In genomic region chr11:2203440-2204259, GRCh38 we compare ENCODE assay signal across 1 cellular context.
TF ChIP-seq lines count a peak whose summit lies in the region.

No MANE protein-coding gene starts in this region.

TF ChIP-seq in HepG2, 621 proteins besides CTCF, POLR2A, EP300 and RAD21 (continued from another document and continues in another):
- no peak for TF ChIP-seq KAT2B (IDR thresholded peaks at IDR 0.05; ENCODE audit: borderline replicate concordance, low read depth, low read length)
- no peak for TF ChIP-seq ZNF276 (CRISPR knock-in tag; IDR thresholded peaks at IDR 0.05; ENCODE audit: low read depth)
- TF ChIP-seq GFI1 (CRISPR knock-in tag; IDR thresholded peaks at IDR 0.05; ENCODE audit: borderline replicate concordance): no peak; the same call in none of the 2 replicates
- no peak; the same call in 1 of the 2 replicates for TF ChIP-seq ZNF614 (CRISPR knock-in tag; IDR thresholded peaks at IDR 0.05; ENCODE audit: borderline replicate concordance)
- no peak for TF ChIP-seq ZNF20 (CRISPR knock-in tag; IDR thresholded peaks at IDR 0.05)
- TF ChIP-seq ESRRA (CRISPR knock-in tag; IDR thresholded peaks at IDR 0.05; ENCODE audit: low read depth): no peak
- TF ChIP-seq NFE2L1 (CRISPR knock-in tag; IDR thresholded peaks at IDR 0.05; ENCODE audit: borderline replicate concordance): no peak
- no peak for TF ChIP-seq ZBTB3 (CRISPR knock-in tag; IDR thresholded peaks at IDR 0.05; ENCODE audit: borderline replicate concordance, low read depth)
- TF ChIP-seq ZNF569 (CRISPR knock-in tag; IDR thresholded peaks at IDR 0.05; ENCODE audit: borderline replicate concordance): no peak
- no peak for TF ChIP-seq LRRFIP1 (CRISPR knock-in tag; conservative IDR thresholded peaks at IDR 0.05)
- peak; percentile 21; the same call in 1 of the 2 replicates for TF ChIP-seq NR2F2 (IDR thresholded peaks at IDR 0.05; ENCODE audit: borderline replicate concordance, low read depth)
- no peak for TF ChIP-seq ATF6 (CRISPR knock-in tag; conservative IDR thresholded peaks at IDR 0.05)
- TF ChIP-seq SYNCRIP (IDR thresholded peaks at IDR 0.05; ENCODE audit: insufficient read depth, low read depth, low read length): no peak
- no peak for TF ChIP-seq SMARCE1 (IDR thresholded peaks at IDR 0.05; ENCODE audit: borderline replicate concordance)
- no peak for TF ChIP-seq ERF (CRISPR knock-in tag; IDR thresholded peaks at IDR 0.05)
- TF ChIP-seq PTBP1 (IDR thresholded peaks at IDR 0.05; ENCODE audit: low read depth, low read length, poor library complexity, severe bottlenecking): no peak
- no peak for TF ChIP-seq SETDB1 (CRISPR knock-in tag; IDR thresholded peaks at IDR 0.05; ENCODE audit: borderline replicate concordance)
- TF ChIP-seq ZBTB4 (CRISPR knock-in tag; IDR thresholded peaks at IDR 0.05; ENCODE audit: borderline replicate concordance): peak; percentile 80; the same call in 1 of the 2 replicates
- TF ChIP-seq XBP1 (CRISPR knock-in tag; IDR thresholded peaks at IDR 0.05): no peak
- TF ChIP-seq SMAD3 (CRISPR knock-in tag; IDR thresholded peaks at IDR 0.05): no peak
- TF ChIP-seq NFIB (CRISPR knock-in tag; IDR thresholded peaks at IDR 0.05; ENCODE audit: borderline replicate concordance): no peak
- TF ChIP-seq ONECUT2 (CRISPR knock-in tag; IDR thresholded peaks at IDR 0.05): no peak
- TF ChIP-seq YY1 (IDR thresholded peaks at IDR 0.05; ENCODE audit: insufficient read depth, insufficient replicate concordance, low read depth, low read length): no peak
- TF ChIP-seq ZSCAN29 (CRISPR knock-in tag; conservative IDR thresholded peaks at IDR 0.05): no peak
- no peak for TF ChIP-seq ZFP62 (CRISPR knock-in tag; IDR thresholded peaks at IDR 0.05)
- TF ChIP-seq NKX3-1 (CRISPR knock-in tag; IDR thresholded peaks at IDR 0.05): no peak
- TF ChIP-seq SNRNP70 (IDR thresholded peaks at IDR 0.05; ENCODE audit: low read depth, low read length): no peak
- no peak for TF ChIP-seq E2F1 (CRISPR knock-in tag; IDR thresholded peaks at IDR 0.05)
- no peak for TF ChIP-seq CREM (IDR thresholded peaks at IDR 0.05)
- no peak for TF ChIP-seq CREM (CRISPR knock-in tag; IDR thresholded peaks at IDR 0.05)
- no peak for TF ChIP-seq JARID2 (CRISPR knock-in tag; IDR thresholded peaks at IDR 0.05; ENCODE audit: insufficient replicate concordance)
- no peak for TF ChIP-seq ZNF780A (CRISPR knock-in tag; IDR thresholded peaks at IDR 0.05)
- TF ChIP-seq ZBTB1 (CRISPR knock-in tag; IDR thresholded peaks at IDR 0.05; ENCODE audit: borderline replicate concordance): no peak
- no peak for TF ChIP-seq CAMTA2 (CRISPR knock-in tag; IDR thresholded peaks at IDR 0.05; ENCODE audit: borderline replicate concordance)
- no peak for TF ChIP-seq ZNF17 (CRISPR knock-in tag; IDR thresholded peaks at IDR 0.05)
- TF ChIP-seq FOXA1 (IDR thresholded peaks at IDR 0.05): no peak
- TF ChIP-seq FOXA1 (CRISPR knock-in tag; IDR thresholded peaks at IDR 0.05): no peak
- no peak for TF ChIP-seq MTA3 (CRISPR knock-in tag; IDR thresholded peaks at IDR 0.05)
- TF ChIP-seq ZNF543 (CRISPR knock-in tag; IDR thresholded peaks at IDR 0.05): no peak
- TF ChIP-seq AHR (CRISPR knock-in tag; IDR thresholded peaks at IDR 0.05): no peak
- no peak for TF ChIP-seq FOXK2 (IDR thresholded peaks at IDR 0.05)
- no peak for TF ChIP-seq ZNF33B (CRISPR knock-in tag; IDR thresholded peaks at IDR 0.05)
- no peak for TF ChIP-seq SP1 (IDR thresholded peaks at IDR 0.05)
- peak; percentile 52; the same call in 1 of the 2 replicates for TF ChIP-seq SP1 (CRISPR knock-in tag; IDR thresholded peaks at IDR 0.05)
- peak; percentile 29; the same call in 1 of the 2 replicates for TF ChIP-seq ZNF224 (CRISPR knock-in tag; IDR thresholded peaks at IDR 0.05)
- no peak for TF ChIP-seq ZNF280B (CRISPR knock-in tag; IDR thresholded peaks at IDR 0.05; ENCODE audit: borderline replicate concordance)
- TF ChIP-seq ZNF225 (CRISPR knock-in tag; IDR thresholded peaks at IDR 0.05): no peak
- no peak for TF ChIP-seq ZNF326 (CRISPR knock-in tag; IDR thresholded peaks at IDR 0.05; ENCODE audit: borderline replicate concordance)
- 0 out of 2 replicates have a peak, but pooled peaks have one; percentile 52 for TF ChIP-seq ZNF772 (CRISPR knock-in tag; IDR thresholded peaks at IDR 0.05)
- peak; percentile 78 for TF ChIP-seq PAXIP1 (CRISPR knock-in tag; conservative IDR thresholded peaks at IDR 0.05)
- no peak for TF ChIP-seq PCBP1 (IDR thresholded peaks at IDR 0.05; ENCODE audit: borderline replicate concordance, low read depth, low read length)
- peak; percentile 57 for TF ChIP-seq XRCC5 (optimal IDR thresholded peaks at IDR 0.05; ENCODE audit: low read length)
- TF ChIP-seq SATB2 (CRISPR knock-in tag; IDR thresholded peaks at IDR 0.05): no peak
- no peak for TF ChIP-seq ZNF121 (CRISPR knock-in tag; IDR thresholded peaks at IDR 0.05)
- no peak for TF ChIP-seq ZNF737 (CRISPR knock-in tag; IDR thresholded peaks at IDR 0.05; ENCODE audit: borderline replicate concordance)
- TF ChIP-seq ZNF3 (CRISPR knock-in tag; IDR thresholded peaks at IDR 0.05): no peak
- no peak for TF ChIP-seq ELK4 (CRISPR knock-in tag; IDR thresholded peaks at IDR 0.05; ENCODE audit: borderline replicate concordance)
- TF ChIP-seq SCMH1 (CRISPR knock-in tag; IDR thresholded peaks at IDR 0.05; ENCODE audit: borderline replicate concordance): no peak
- TF ChIP-seq ZNF180 (CRISPR knock-in tag; IDR thresholded peaks at IDR 0.05; ENCODE audit: borderline replicate concordance, low read depth): no peak
